23 cellular contexts compared by ENCODE assay signal in the genomic region with DNA sequence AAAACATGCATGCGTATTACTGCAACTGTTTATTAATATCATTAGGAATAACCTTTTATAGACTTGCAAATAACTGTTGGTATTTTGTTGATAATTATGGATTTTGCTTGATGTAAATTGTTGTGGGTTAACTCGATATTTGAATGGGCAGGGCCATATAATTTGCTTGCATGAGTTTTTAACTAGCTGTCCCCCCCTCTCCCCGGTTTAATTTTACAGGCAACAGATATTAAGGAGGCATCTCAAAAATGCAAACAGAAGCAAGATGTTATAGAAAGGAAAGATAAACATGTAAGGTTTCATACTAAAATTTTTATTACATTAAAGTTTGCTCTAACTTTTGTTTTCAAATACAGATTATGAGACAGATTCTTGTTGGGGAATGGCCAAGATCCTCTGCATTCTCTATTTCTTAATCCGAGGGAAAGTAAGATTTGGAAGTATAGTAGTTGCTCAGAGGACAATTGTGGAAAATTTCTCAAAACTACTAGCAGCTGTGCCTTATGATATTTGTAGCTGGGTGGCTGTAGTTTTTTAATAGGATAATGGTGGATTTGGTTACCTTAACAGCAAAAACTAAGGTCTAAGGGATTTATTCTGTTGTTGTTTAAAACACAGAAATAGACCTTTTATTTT. TPM values are rescaled to one million over a fixed set of nuclear protein-coding genes. Genes with fewer than 3 reads are reported as not detected.
DNase-seq lines count a peak whose midpoint lies in the region; ATAC-seq and TF ChIP-seq lines count a peak whose summit lies in the region.
"Had no signal": no experiment of that assay in that cellular context is flagged by ENCODE, and none has a peak within 500 bp of the region (broad histone marks: within the 10 kb centered on the region; RNA-seq: fewer than 3 reads in every experiment).

No MANE protein-coding gene starts in this region.

- H3K9me3 Mint-ChIP-seq in chondrocyte (ENCODE audit: low read depth) = no peaks in the 10 kb centered on the region
- H3K9me3 Mint-ChIP-seq: GM23338 had no signal

- DNase-seq in Right ventricle myocardium inferior (ENCODE audit: missing footprints) (no peak), right atrium auricular region (ENCODE audit: low spot score) (no peak), chondrocyte (ENCODE audit: low spot score) (no peak), fibroblast of villous mesenchyme (ENCODE audit: low read depth) (peak; percentile 95), smooth muscle cell (lab: John Stamatoyannopoulos, UW; ENCODE audit: unreplicated experiment) (no peak), NCI-H2081 (lab: John Stamatoyannopoulos, UW) (no peak), NAMALWA (ENCODE audit: low spot score) (no peak), colonic mucosa (no peak)
- DNase-seq: 8988T, ACHN, Calu3, DMS79 treated with DMSO at 0.1 percent for 48 hours, GF-D8, KG1, MG63, NCI-H2029, NCI-H446 treated with DMSO at 0.1 percent for 48 hours, NCI-H526 treated with DMSO at 0.1 percent for 48 hours, RPMI8226, SHP77 treated with DMSO at 0.1 percent for 48 hours had no signal

- H3K27me3 ChIP-seq in right atrium auricular region (no peaks in the 10 kb centered on the region), smooth muscle cell (ENCODE audit: low read depth) (no peaks in the 10 kb centered on the region), colonic mucosa (no peaks in the 10 kb centered on the region)
- H3K27me3 ChIP-seq: MG63 had no signal

- H2AFZ ChIP-seq in smooth muscle cell (ENCODE audit: low read depth) = no peak overlapping the region
- H2AFZ ChIP-seq: GM23338 had no signal

- H3K4me3 ChIP-seq in right atrium auricular region (no peak overlapping the region), fibroblast of villous mesenchyme (ENCODE audit: low read depth, low read length) (peak overlapping the region; percentile 14), smooth muscle cell (no peak overlapping the region), colonic mucosa (no peak overlapping the region)
- H3K4me3 ChIP-seq: GM23338, HAP-1, MG63 had no signal

- H3K27ac ChIP-seq in right atrium auricular region (no peak overlapping the region), smooth muscle cell (ENCODE audit: low read depth) (peak overlapping the region; percentile 39), colonic mucosa (no peak overlapping the region)

- H3K4me1 Mint-ChIP-seq in chondrocyte (ENCODE audit: low read depth) = peaks cover 44% of the 10 kb centered on the region
- H3K4me1 Mint-ChIP-seq: GM23338 had no signal

- H3K36me3 Mint-ChIP-seq in chondrocyte (ENCODE audit: low read depth) = peaks cover 32% of the 10 kb centered on the region

- peaks cover 87% of the 10 kb centered on the region for H3K79me2 ChIP-seq in smooth muscle cell (ENCODE audit: low read depth)

- intact Hi-C loops in Right ventricle myocardium inferior (cut with DNase I) (no loop called here), colonic mucosa (cut with DNase I) (no loop called here)

- peak; percentile 56 for ATAC-seq in Right ventricle myocardium inferior
- ATAC-seq: GM23338 had no signal

- TF ChIP-seq CTCF in right atrium auricular region (IDR thresholded peaks at IDR 0.05) (no peak), chondrocyte (IDR thresholded peaks at IDR 0.05) (no peak), fibroblast of villous mesenchyme (IDR thresholded peaks at IDR 0.05; ENCODE audit: insufficient read depth, low read depth, low read length) (no peak), smooth muscle cell (IDR thresholded peaks at IDR 0.05; ENCODE audit: borderline replicate concordance, insufficient read depth, poor library complexity, severe bottlenecking) (no peak), colonic mucosa (IDR thresholded peaks at IDR 0.05) (no peak)

- no peaks in the 10 kb centered on the region for H3K27me3 Mint-ChIP-seq in chondrocyte (ENCODE audit: low read depth)

- H4K20me1 ChIP-seq in smooth muscle cell (ENCODE audit: low read depth) = peaks cover 87% of the 10 kb centered on the region

- no peak overlapping the region for H3K9ac ChIP-seq in smooth muscle cell (ENCODE audit: low read depth)
- H3K9ac ChIP-seq in colonic mucosa (ENCODE audit: low read depth in 2 of 2, low read length in 2 of 2) = no peak overlapping the region

- H3K27ac Mint-ChIP-seq in chondrocyte (ENCODE audit: unreplicated experiment) = peak overlapping the region; percentile 58
- H3K27ac Mint-ChIP-seq: GM23338 had no signal

- no peak overlapping the region for H3K4me3 Mint-ChIP-seq in chondrocyte (ENCODE audit: unreplicated experiment)
- H3K4me3 Mint-ChIP-seq: GM23338, HFFc6 had no signal

- WGBS in smooth muscle cell (ENCODE audit: low lambda C conversion rate) = 74% methylated on average over 4 of the region's 4 CpGs

- peaks cover 10% of the 10 kb centered on the region for H3F3A ChIP-seq in smooth muscle cell (ENCODE audit: low read depth)

- peak overlapping the region; percentile 10 for H3K4me2 ChIP-seq in smooth muscle cell
- H3K4me2 ChIP-seq: GM23338 had no signal

- H3K36me3 ChIP-seq in right atrium auricular region (peaks cover 46% of the 10 kb centered on the region), smooth muscle cell (ENCODE audit: low read depth) (peaks cover 25% of the 10 kb centered on the region), colonic mucosa (no peaks in the 10 kb centered on the region)

- H3K9me3 ChIP-seq in right atrium auricular region (peaks cover 0 to under 1% of the 10 kb centered on the region in 2 donors), smooth muscle cell (replicated peaks; ENCODE audit: low read depth) (no peaks in the 10 kb centered on the region), colonic mucosa (no peaks in the 10 kb centered on the region)
- H3K9me3 ChIP-seq: HAP-1, MG63 had no signal

- H3K4me1 ChIP-seq in right atrium auricular region (peaks cover 0 to 8% of the 10 kb centered on the region in 2 donors), smooth muscle cell (ENCODE audit: low read depth) (no peaks in the 10 kb centered on the region), colonic mucosa (no peaks in the 10 kb centered on the region)

RNA-seq across cellular contexts. Expression of gene SMC5, which starts 27.3 kb away (rescaled TPM):
- 10.0 TPM for total RNA-seq in Right ventricle myocardium inferior
- total RNA-seq in right atrium auricular region = 10 to 100 TPM; 11.4 to 15.0 TPM
- total RNA-seq in chondrocyte = 36.4 to 59.1 TPM (median 37.7 TPM) in 3 replicates
- 32.9 and 39.3 TPM in 2 replicates for total RNA-seq in fibroblast of villous mesenchyme
- total RNA-seq in smooth muscle cell = 81.4 and 95.2 TPM in 2 replicates
- 31.2 and 36.1 TPM in 2 replicates for polyA plus RNA-seq in smooth muscle cell
- 10 to 100 TPM; 31.4 to 35.9 TPM for total RNA-seq in colonic mucosa
